In genomic region chr12:1126089-1126488, GRCh38 we compare ENCODE assay signal across 23 cellular contexts.
DNase-seq lines count a peak whose midpoint lies in the region; ATAC-seq and TF ChIP-seq lines count a peak whose summit lies in the region.
"Had no signal": no experiment of that assay in that cellular context is flagged by ENCODE, and none has a peak within 500 bp of the region (broad histone marks: within the 10 kb centered on the region; RNA-seq: fewer than 3 reads in every experiment).

No MANE protein-coding gene starts in this region.

- H3K4me1 ChIP-seq in CD8-positive, alpha-beta memory T cell (ENCODE audit: insufficient read depth, low read length), result peaks cover 14% of the 10 kb centered on the region
- H3K4me1 ChIP-seq in mucosa of descending colon (ENCODE audit: low read depth), result peaks cover 8% of the 10 kb centered on the region
- H3K4me1 ChIP-seq: testis had no signal

- peak; percentile 41 for ATAC-seq in CD4-positive, alpha-beta T cell (ENCODE audit: poor library complexity)
- ATAC-seq in activated CD8-positive, alpha-beta T cell treated with anti-CD3 and anti-CD28 coated beads, Interleukin-2, amount 10 ng/mL, durations not matched to agents 7 days and 5 days, result peak; percentile 85
- peak; percentile 71 for ATAC-seq in mucosa of descending colon
- ATAC-seq: pancreas; stimulated activated naive B cell treated with anti-CD40 and anti-IgM and Interleukin-4, amounts not matched to agents 10 μg/mL and 1 μg/mL and 100 μg/mL, for 72 hours had no signal

- H3K4me3 ChIP-seq in CD8-positive, alpha-beta memory T cell (ENCODE audit: low read length), result no peak overlapping the region
- H3K4me3 ChIP-seq in mucosa of descending colon, result no peak overlapping the region
- H3K4me3 ChIP-seq: cardiac muscle cell, GM23248, pancreas, SK-N-MC, testis had no signal

- no peak for TF ChIP-seq CTCF in CD4-positive, alpha-beta T cell (IDR thresholded peaks at IDR 0.05)
- no peak for TF ChIP-seq CTCF in mucosa of descending colon (IDR thresholded peaks at IDR 0.05)

- H3K27ac Mint-ChIP-seq in CD4-positive, alpha-beta T cell, result no peak overlapping the region
- peak overlapping the region in 6 of 8 donors; percentile 3 to 91 (median 41) for H3K27ac Mint-ChIP-seq in CD8-positive, alpha-beta memory T cell
- H3K27ac Mint-ChIP-seq in activated CD8-positive, alpha-beta T cell treated with anti-CD3 and anti-CD28 coated beads, Interleukin-2, amount 10 ng/mL, durations not matched to agents 7 days and 5 days, result no peak overlapping the region
- H3K27ac Mint-ChIP-seq: dendritic cell treated with granulocyte-macrophage colony-stimulating factor and Interleukin-4, amounts not matched to agents 40 ng/mL and 50 ng/mL, for 4 days; mesothelial cell of epicardium; stimulated activated naive B cell treated with anti-CD40 and anti-IgM and Interleukin-4, amounts not matched to agents 10 μg/mL and 1 μg/mL and 100 μg/mL, for 72 hours had no signal

- no peaks in the 10 kb centered on the region for H3K27me3 Mint-ChIP-seq in CD4-positive, alpha-beta T cell
- no peaks in the 10 kb centered on the region for H3K27me3 Mint-ChIP-seq in CD8-positive, alpha-beta memory T cell
- no peaks in the 10 kb centered on the region for H3K27me3 Mint-ChIP-seq in activated CD8-positive, alpha-beta T cell treated with anti-CD3 and anti-CD28 coated beads, Interleukin-2, amount 10 ng/mL, durations not matched to agents 7 days and 5 days (ENCODE audit: low read depth)
- H3K27me3 Mint-ChIP-seq: dendritic cell treated with granulocyte-macrophage colony-stimulating factor and Interleukin-4, amounts not matched to agents 40 ng/mL and 50 ng/mL, for 4 days; stimulated activated naive B cell treated with anti-CD40 and anti-IgM and Interleukin-4, amounts not matched to agents 10 μg/mL and 1 μg/mL and 100 μg/mL, for 72 hours had no signal

- H3K27ac ChIP-seq in CD4-positive, alpha-beta T cell (ENCODE audit: low read depth, low read length), result no peak overlapping the region
- H3K27ac ChIP-seq in CD8-positive, alpha-beta memory T cell (ENCODE audit: low read depth, low read length), result no peak overlapping the region
- H3K27ac ChIP-seq: cardiac muscle cell, GM23248, pancreas, SK-N-MC, testis, VCaP had no signal

- peaks cover 2% of the 10 kb centered on the region for H3K36me3 Mint-ChIP-seq in CD4-positive, alpha-beta T cell (ENCODE audit: low read depth)
- H3K36me3 Mint-ChIP-seq in CD8-positive, alpha-beta memory T cell, result peaks cover 0 to 2% (median 0%) of the 10 kb centered on the region in 3 donors
- H3K36me3 Mint-ChIP-seq in activated CD8-positive, alpha-beta T cell treated with anti-CD3 and anti-CD28 coated beads, Interleukin-2, amount 10 ng/mL, durations not matched to agents 7 days and 5 days (ENCODE audit: low read depth), result no peaks in the 10 kb centered on the region

- no peaks in the 10 kb centered on the region for H3K36me3 ChIP-seq in CD8-positive, alpha-beta memory T cell (ENCODE audit: insufficient read depth, low read length)
- no peaks in the 10 kb centered on the region for H3K36me3 ChIP-seq in mucosa of descending colon (ENCODE audit: low read depth)
- H3K36me3 ChIP-seq: cardiac muscle cell, pancreas had no signal

- CTCF ChIA-PET in CD4-positive, alpha-beta T cell (lab: Charles Lee), result interaction anchor here (1.4 kb wide), 1 partner anchor 8 kb away, joined by 10 read pairs; no protein-coding TSS in a partner anchor
- CTCF ChIA-PET in CD8-positive, alpha-beta memory T cell (lab: Charles Lee), result interaction anchor here (6.0 kb wide), 1 partner anchor 8 kb away, joined by 30 read pairs; no protein-coding TSS in a partner anchor
- CTCF ChIA-PET in activated CD8-positive, alpha-beta T cell treated with anti-CD3 and anti-CD28 coated beads, Interleukin-2, amount 10 ng/mL, durations not matched to agents 7 days and 5 days (lab: Charles Lee), result interaction anchor here (0.7 to 1.7 kb wide), 4 partner anchors 8 to 467 kb away, joined by 3 to 10 read pairs (median 6); no protein-coding TSS in a partner anchor

- H3K4me1 Mint-ChIP-seq in CD4-positive, alpha-beta T cell (ENCODE audit: low read depth), result peaks cover 49% of the 10 kb centered on the region
- H3K4me1 Mint-ChIP-seq in CD8-positive, alpha-beta memory T cell, result peaks cover 38 to 59% (median 43%) of the 10 kb centered on the region in 3 donors
- peaks cover 26% of the 10 kb centered on the region for H3K4me1 Mint-ChIP-seq in activated CD8-positive, alpha-beta T cell treated with anti-CD3 and anti-CD28 coated beads, Interleukin-2, amount 10 ng/mL, durations not matched to agents 7 days and 5 days (ENCODE audit: low read depth)

- H3K27me3 ChIP-seq in CD4-positive, alpha-beta T cell (ENCODE audit: control insufficient read depth, insufficient read depth, low read length), result no peaks in the 10 kb centered on the region
- H3K27me3 ChIP-seq in CD8-positive, alpha-beta memory T cell (ENCODE audit: insufficient read depth, low read length, poor library complexity, severe bottlenecking), result no peaks in the 10 kb centered on the region
- H3K27me3 ChIP-seq: cardiac muscle cell, pancreas, testis had no signal

- DNase-seq in CD4-positive, alpha-beta T cell, result no peak
- peak in 1 of 5 donors; percentile 11 for DNase-seq in CD8-positive, alpha-beta memory T cell
- peak; percentile 41 for DNase-seq in activated CD8-positive, alpha-beta T cell treated with anti-CD3 and anti-CD28 coated beads, Interleukin-2, amount 10 ng/mL, durations not matched to agents 7 days and 5 days
- DNase-seq in mucosa of descending colon (no peak), MV-4-11 (lab: John Stamatoyannopoulos, UW) (no peak), NCI-H1105 (lab: John Stamatoyannopoulos, UW) (no peak), NCI-H748 treated with DMSO at 0.1 percent for 48 hours (lab: John Stamatoyannopoulos, UW) (no peak)
- DNase-seq: activated CD8-positive, alpha-beta memory T cell treated with anti-CD3 and anti-CD28 coated beads for 24 hours; activated effector memory CD4-positive, alpha-beta T cell treated with anti-CD3 and anti-CD28 coated beads, Interleukin-2, amount 50 U/mL, for 16 hours; aorta; GM23248; islet precursor cell; NCI-H1092; NCI-H2029; pancreas; stimulated activated CD4-positive, alpha-beta T cell treated with anti-CD3 and anti-CD28 coated beads, Interleukin-4, amount 100 ng/mL, for 1 hour; stimulated activated naive B cell treated with anti-CD40 and anti-IgM and Interleukin-4, amounts not matched to agents 10 μg/mL and 1 μg/mL and 100 μg/mL, for 72 hours; testis had no signal

- intact Hi-C loops in CD4-positive, alpha-beta T cell (cut with DNase I, micrococcal nuclease), result no loop called here
- intact Hi-C loops in mucosa of descending colon (cut with DNase I, micrococcal nuclease), result no loop called here

- H3K9me3 ChIP-seq in CD4-positive, alpha-beta T cell (ENCODE audit: control insufficient read depth, low read length), result no peaks in the 10 kb centered on the region
- no peaks in the 10 kb centered on the region for H3K9me3 ChIP-seq in CD8-positive, alpha-beta memory T cell (ENCODE audit: low read length)
- no peaks in the 10 kb centered on the region for H3K9me3 ChIP-seq in mucosa of descending colon
- H3K9me3 ChIP-seq: pancreas, testis had no signal

- no peaks in the 10 kb centered on the region for H3K9me3 Mint-ChIP-seq in CD4-positive, alpha-beta T cell
- no peaks in the 10 kb centered on the region for H3K9me3 Mint-ChIP-seq in CD8-positive, alpha-beta memory T cell
- no peaks in the 10 kb centered on the region for H3K9me3 Mint-ChIP-seq in activated CD8-positive, alpha-beta T cell treated with anti-CD3 and anti-CD28 coated beads, Interleukin-2, amount 10 ng/mL, durations not matched to agents 7 days and 5 days (ENCODE audit: insufficient read depth)
- H3K9me3 Mint-ChIP-seq: dendritic cell treated with granulocyte-macrophage colony-stimulating factor and Interleukin-4, amounts not matched to agents 40 ng/mL and 50 ng/mL, for 4 days had no signal

- POLR2A ChIA-PET in CD4-positive, alpha-beta T cell (lab: Charles Lee), result interaction anchor here (0.9 kb wide), 1 partner anchor 457 kb away, joined by 4 read pairs; no protein-coding TSS in a partner anchor
- POLR2A ChIA-PET in CD8-positive, alpha-beta memory T cell (lab: Charles Lee), result no interaction called here
- POLR2A ChIA-PET in activated CD8-positive, alpha-beta T cell treated with anti-CD3 and anti-CD28 coated beads, Interleukin-2, amount 10 ng/mL, durations not matched to agents 7 days and 5 days (lab: Charles Lee), result no interaction called here

- no peak overlapping the region for H3K4me3 Mint-ChIP-seq in CD4-positive, alpha-beta T cell
- peak overlapping the region in 5 of 7 donors; percentile 0 to 39 (median 4) for H3K4me3 Mint-ChIP-seq in CD8-positive, alpha-beta memory T cell
- no peak overlapping the region for H3K4me3 Mint-ChIP-seq in activated CD8-positive, alpha-beta T cell treated with anti-CD3 and anti-CD28 coated beads, Interleukin-2, amount 10 ng/mL, durations not matched to agents 7 days and 5 days
- H3K4me3 Mint-ChIP-seq: dendritic cell treated with granulocyte-macrophage colony-stimulating factor and Interleukin-4, amounts not matched to agents 40 ng/mL and 50 ng/mL, for 4 days; mesothelial cell of epicardium; stimulated activated naive B cell treated with anti-CD40 and anti-IgM and Interleukin-4, amounts not matched to agents 10 μg/mL and 1 μg/mL and 100 μg/mL, for 72 hours had no signal

Comparison
In these comparisons a context has a peak if more than half of its experiments do, and no peak if none do; other contexts are left out.
1. H3K27ac Mint-ChIP-seq: peak in CD8-positive, alpha-beta memory T cell (6 of 8); none in CD4-positive, alpha-beta T cell (single experiment) and activated CD8-positive, alpha-beta T cell treated with anti-CD3 and anti-CD28 coated beads, Interleukin-2, amount 10 ng/mL, durations not matched to agents 7 days and 5 days (single experiment).
2. H3K4me3 Mint-ChIP-seq: peak in CD8-positive, alpha-beta memory T cell (5 of 7); none in CD4-positive, alpha-beta T cell (single experiment) and activated CD8-positive, alpha-beta T cell treated with anti-CD3 and anti-CD28 coated beads, Interleukin-2, amount 10 ng/mL, durations not matched to agents 7 days and 5 days (single experiment).
3. Peak in every context shown above with its lines, with median percentiles within 50 percentile points of each other: ATAC-seq.